In the genomic region with DNA sequence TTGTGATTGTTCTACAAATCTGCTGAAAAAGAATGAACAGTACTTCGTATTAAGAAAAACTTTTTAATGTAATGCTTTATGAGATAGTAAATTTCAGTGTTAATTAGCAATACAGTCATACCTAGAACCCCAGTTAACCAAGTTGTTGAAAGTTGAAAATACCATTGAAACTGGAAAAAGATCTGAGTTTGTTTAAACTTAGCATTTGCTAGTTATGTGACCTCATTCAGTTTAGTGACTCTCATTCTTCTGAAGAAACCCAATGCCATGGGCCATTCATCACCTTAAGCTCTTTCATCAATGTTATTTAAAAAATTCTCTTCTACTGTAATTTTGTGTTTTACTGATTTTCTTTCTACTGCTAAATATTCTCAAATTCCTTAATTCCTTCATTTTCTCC, we compare ENCODE assay signal across 16 cellular contexts. TPM values are rescaled to one million over a fixed set of nuclear protein-coding genes. Genes with fewer than 3 reads are reported as not detected.
DNase-seq lines count a peak whose midpoint lies in the region; ATAC-seq, FAIRE-seq and TF ChIP-seq lines count a peak whose summit lies in the region.
"Had no signal": no experiment of that assay in that cellular context is flagged by ENCODE, and none has a peak within 500 bp of the region (broad histone marks: within the 10 kb centered on the region; RNA-seq: fewer than 3 reads in every experiment).

No MANE protein-coding gene starts in this region.

- no peak overlapping the region for H3K4me3 Mint-ChIP-seq in activated T-cell treated with anti-CD3 and anti-CD28 coated beads, Interleukin-2, amount 50 U/mL, for 4 hours
- H3K4me3 Mint-ChIP-seq in activated T-helper 17 cell treated with anti-CD3 and anti-CD28 coated beads, Interleukin-2, amount 50 U/mL, for 72 hours, result no peak overlapping the region
- no peak overlapping the region for H3K4me3 Mint-ChIP-seq in stimulated activated effector memory CD8-positive, alpha-beta T cell treated with anti-CD3 and anti-CD28 coated beads, Interleukin-12 subunit alpha, Interleukin-12 subunit beta, amount 100 ng/mL, for 72 hours
- H3K4me3 Mint-ChIP-seq: CD4-positive, alpha-beta memory T cell had no signal

- no peaks in the 10 kb centered on the region for H3K9me3 Mint-ChIP-seq in activated T-cell treated with anti-CD3 and anti-CD28 coated beads, Interleukin-2, amount 50 U/mL, for 4 hours
- H3K9me3 Mint-ChIP-seq in activated T-helper 17 cell treated with anti-CD3 and anti-CD28 coated beads, Interleukin-2, amount 50 U/mL, for 72 hours, result no peaks in the 10 kb centered on the region
- H3K9me3 Mint-ChIP-seq in stimulated activated effector memory CD8-positive, alpha-beta T cell treated with anti-CD3 and anti-CD28 coated beads, Interleukin-12 subunit alpha, Interleukin-12 subunit beta, amount 100 ng/mL, for 72 hours, result no peaks in the 10 kb centered on the region
- H3K9me3 Mint-ChIP-seq: CD4-positive, alpha-beta memory T cell had no signal

- no peak for DNase-seq in activated T-cell treated with anti-CD3 and anti-CD28 coated beads, Interleukin-2, amount 50 U/mL, for 4 hours
- no peak for DNase-seq in activated T-cell treated with anti-CD3 and anti-CD28 coated beads for 4 hours
- no peak for DNase-seq in H54 (ENCODE audit: insufficient read length, low spot score)
- DNase-seq in stimulated activated effector memory CD8-positive, alpha-beta T cell treated with anti-CD3 and anti-CD28 coated beads, Interleukin-12 subunit alpha, Interleukin-12 subunit beta, amount 100 ng/mL, for 72 hours (ENCODE audit: low spot score in 2 of 2), result no peak
- DNase-seq in GM12891 (ENCODE audit: insufficient read length, low spot score), result no peak
- no peak for DNase-seq in KBM-7
- DNase-seq: BE2C; CD4-positive, alpha-beta memory T cell; DMS153; DMS79 treated with DMSO at 0.1 percent for 48 hours; EL; GDM1; IMR-90 had no signal

- TF ChIP-seq POLR2A in H54 (IDR thresholded peaks at IDR 0.05; ENCODE audit: low read depth, low read length) (no peak), GM12891 (IDR thresholded peaks at IDR 0.05; ENCODE audit: low read depth, low read length) (no peak)

- FAIRE-seq in H54 (lab: Jason Lieb, UNC) (peak; percentile 15), GM12891 (lab: Jason Lieb, UNC) (no peak)
- FAIRE-seq: A549 had no signal

- no peaks in the 10 kb centered on the region for H3K4me1 Mint-ChIP-seq in activated T-cell treated with anti-CD3 and anti-CD28 coated beads, Interleukin-2, amount 50 U/mL, for 4 hours (ENCODE audit: low read depth)
- no peaks in the 10 kb centered on the region for H3K4me1 Mint-ChIP-seq in activated T-helper 17 cell treated with anti-CD3 and anti-CD28 coated beads, Interleukin-2, amount 50 U/mL, for 72 hours
- no peaks in the 10 kb centered on the region for H3K4me1 Mint-ChIP-seq in stimulated activated effector memory CD8-positive, alpha-beta T cell treated with anti-CD3 and anti-CD28 coated beads, Interleukin-12 subunit alpha, Interleukin-12 subunit beta, amount 100 ng/mL, for 72 hours

- peak; percentile 29 to 64 for ATAC-seq in activated T-cell treated with anti-CD3 and anti-CD28 coated beads, Interleukin-2, amount 50 U/mL, for 4 hours
- peak; percentile 38 for ATAC-seq in activated T-helper 17 cell treated with anti-CD3 and anti-CD28 coated beads, Interleukin-2, amount 50 U/mL, for 72 hours (replicated peaks)
- peak; percentile 63 for ATAC-seq in stimulated activated effector memory CD8-positive, alpha-beta T cell treated with anti-CD3 and anti-CD28 coated beads, Interleukin-12 subunit alpha, Interleukin-12 subunit beta, amount 100 ng/mL, for 72 hours
- ATAC-seq: HCT116 had no signal

- H3K27me3 Mint-ChIP-seq in activated T-cell treated with anti-CD3 and anti-CD28 coated beads, Interleukin-2, amount 50 U/mL, for 4 hours (ENCODE audit: low read depth), result no peaks in the 10 kb centered on the region
- no peaks in the 10 kb centered on the region for H3K27me3 Mint-ChIP-seq in activated T-helper 17 cell treated with anti-CD3 and anti-CD28 coated beads, Interleukin-2, amount 50 U/mL, for 72 hours
- H3K27me3 Mint-ChIP-seq: CD4-positive, alpha-beta memory T cell had no signal

- in situ Hi-C loops in KBM-7 (cut with MboI; ENCODE audit: low pct_unique_long_range_greater_than_20kb, low sequenced_read_pairs), result no loop called here

- H3K36me3 Mint-ChIP-seq in activated T-cell treated with anti-CD3 and anti-CD28 coated beads, Interleukin-2, amount 50 U/mL, for 4 hours (ENCODE audit: insufficient read depth), result peaks cover 9% of the 10 kb centered on the region
- peaks cover 46% of the 10 kb centered on the region for H3K36me3 Mint-ChIP-seq in activated T-helper 17 cell treated with anti-CD3 and anti-CD28 coated beads, Interleukin-2, amount 50 U/mL, for 72 hours (ENCODE audit: low read depth)
- peaks cover 37% of the 10 kb centered on the region for H3K36me3 Mint-ChIP-seq in stimulated activated effector memory CD8-positive, alpha-beta T cell treated with anti-CD3 and anti-CD28 coated beads, Interleukin-12 subunit alpha, Interleukin-12 subunit beta, amount 100 ng/mL, for 72 hours

- no peak overlapping the region for H3K27ac Mint-ChIP-seq in activated T-helper 17 cell treated with anti-CD3 and anti-CD28 coated beads, Interleukin-2, amount 50 U/mL, for 72 hours
- no peak overlapping the region for H3K27ac Mint-ChIP-seq in stimulated activated effector memory CD8-positive, alpha-beta T cell treated with anti-CD3 and anti-CD28 coated beads, Interleukin-12 subunit alpha, Interleukin-12 subunit beta, amount 100 ng/mL, for 72 hours

TF ChIP-seq in GM12891, 5 proteins besides CTCF, POLR2A, EP300 and RAD21:
- TF ChIP-seq PAX5 (IDR thresholded peaks at IDR 0.05; ENCODE audit: insufficient read depth, low read length, severe bottlenecking) (no peak), POU2F2 (IDR thresholded peaks at IDR 0.05; ENCODE audit: low read depth, low read length) (no peak), TAF1 (IDR thresholded peaks at IDR 0.05; ENCODE audit: low read depth, low read length) (no peak), SPI1 (IDR thresholded peaks at IDR 0.05; ENCODE audit: low read depth, low read length) (no peak), POLR2AphosphoS5 (IDR thresholded peaks at IDR 0.05; ENCODE audit: low read depth, low read length) (no peak)

RNA-seq across cellular contexts. Expression of a gene that starts 20.2 kb away (rescaled TPM):
- 10 to 100 TPM; 23.1 to 25.5 (median 24.5) TPM for total RNA-seq in activated T-cell treated with anti-CD3 and anti-CD28 coated beads, Interleukin-2, amount 50 U/mL, for 4 hours
- 10 to 100 TPM; 33.6 to 52.1 TPM for total RNA-seq in activated T-helper 17 cell treated with anti-CD3 and anti-CD28 coated beads, Interleukin-2, amount 50 U/mL, for 72 hours
- polyA plus RNA-seq in GM12891 (2012; ENCODE audit: low read depth, missing spikeins), result 19.8 TPM

RNA-seq across cellular contexts. Expression of a gene that starts 47.3 kb away (rescaled TPM):
- 10 to 100 TPM; 16.3 to 20.6 (median 17.0) TPM for total RNA-seq in activated T-cell treated with anti-CD3 and anti-CD28 coated beads, Interleukin-2, amount 50 U/mL, for 4 hours
- 10 to 100 TPM; 50.7 to 54.8 TPM for total RNA-seq in activated T-helper 17 cell treated with anti-CD3 and anti-CD28 coated beads, Interleukin-2, amount 50 U/mL, for 72 hours
- 16.0 TPM for polyA plus RNA-seq in GM12891 (2012; ENCODE audit: low read depth, missing spikeins)
